9 cellular contexts compared by ENCODE assay signal in genomic region chr3:14959358-14959943, GRCh38. TPM values are rescaled to one million over a fixed set of nuclear protein-coding genes. Genes with fewer than 3 reads are reported as not detected.
DNase-seq lines count a peak whose midpoint lies in the region; TF ChIP-seq lines count a peak whose summit lies in the region.
"Had no signal": no experiment of that assay in that cellular context is flagged by ENCODE, and none has a peak within 500 bp of the region (broad histone marks: within the 10 kb centered on the region; RNA-seq: fewer than 3 reads in every experiment).

No MANE protein-coding gene starts in this region.

- no peak overlapping the region for H2AFZ ChIP-seq in Loucy (ENCODE audit: low read length)

- peaks cover 38% of the 10 kb centered on the region for H3K4me1 ChIP-seq in CD4-positive, alpha-beta memory T cell (ENCODE audit: insufficient read depth, low read length)
- H3K4me1 ChIP-seq in Loucy (ENCODE audit: insufficient read depth, low read length, poor library complexity, severe bottlenecking) (peaks cover 22% of the 10 kb centered on the region), stomach (peaks cover 12 to 51% (median 25%) of the 10 kb centered on the region in 4 donors)

- peaks cover 96% of the 10 kb centered on the region for H3K79me2 ChIP-seq in Loucy (ENCODE audit: insufficient read depth, low read length)

- CTCF ChIA-PET in CD4-positive, alpha-beta memory T cell (lab: Charles Lee; ENCODE audit: partially characterized antibody) = no interaction called here

- H3K9me3 ChIP-seq in CD4-positive, alpha-beta memory T cell (ENCODE audit: control insufficient read depth in 1 of 2, low read length in 2 of 2) = no peaks in the 10 kb centered on the region
- H3K9me3 ChIP-seq in Loucy (ENCODE audit: insufficient read depth, low read depth, low read length) (no peaks in the 10 kb centered on the region), stomach (no peaks in the 10 kb centered on the region)

- intact Hi-C loops in CD4-positive, alpha-beta memory T cell (cut with micrococcal nuclease) = no loop called here
- intact Hi-C loops in stomach (cut with DNase I; ENCODE audit: low total_unique reads) = no loop called here

- 49 to 69% (median 56%) methylated on average over 2 of the region's 2 CpGs for WGBS in stomach, 5 donors

- H3K4me1 Mint-ChIP-seq in CD4-positive, alpha-beta memory T cell = peaks cover 39 to 66% (median 45%) of the 10 kb centered on the region in 4 donors
- H3K4me1 Mint-ChIP-seq in immature natural killer cell = peaks cover 34 to 76% of the 10 kb centered on the region in 2 donors

- no peaks in the 10 kb centered on the region for H3K27me3 ChIP-seq in CD4-positive, alpha-beta memory T cell (ENCODE audit: insufficient read depth, low read length)
- H3K27me3 ChIP-seq in Loucy (ENCODE audit: insufficient read depth, low read length, poor library complexity, severe bottlenecking) (no peaks in the 10 kb centered on the region), stomach (no peaks in the 10 kb centered on the region)

- POLR2A ChIA-PET in CD4-positive, alpha-beta memory T cell (lab: Charles Lee; ENCODE audit: partially characterized antibody) = interaction anchor here (1.7 kb wide), 1 partner anchor 11 kb away, joined by 4 read pairs; no protein-coding TSS in a partner anchor

- H3K27me3 Mint-ChIP-seq in CD4-positive, alpha-beta memory T cell = no peaks in the 10 kb centered on the region
- peaks cover 0 to under 1% (median 0%) of the 10 kb centered on the region in 3 donors for H3K27me3 Mint-ChIP-seq in immature natural killer cell (ENCODE audit: low read depth in 3 of 3)

- no peak overlapping the region for H3K4me2 ChIP-seq in Loucy (ENCODE audit: low read depth, low read length, poor library complexity, severe bottlenecking)

- H3K36me3 Mint-ChIP-seq in CD4-positive, alpha-beta memory T cell = peaks cover 19 to 34% of the 10 kb centered on the region in 2 donors
- peaks cover 0 to 7% (median 0%) of the 10 kb centered on the region in 3 donors for H3K36me3 Mint-ChIP-seq in immature natural killer cell

- peaks cover 78% of the 10 kb centered on the region for H4K20me1 ChIP-seq in Loucy (ENCODE audit: insufficient read depth, low read length, poor library complexity, severe bottlenecking)

- peaks cover 9% of the 10 kb centered on the region for H3K36me3 ChIP-seq in CD4-positive, alpha-beta memory T cell (ENCODE audit: insufficient read depth, low read length)
- H3K36me3 ChIP-seq in Loucy (ENCODE audit: insufficient read depth, low read length) = peaks cover 40% of the 10 kb centered on the region
- H3K36me3 ChIP-seq in stomach = peaks cover 0 to 18% (median 12%) of the 10 kb centered on the region in 4 donors

- TF ChIP-seq POLR2A in stomach (IDR thresholded peaks at IDR 0.05) = no peak

- peak in 2 of 5 donors; percentile 2 to 11 for DNase-seq in CD4-positive, alpha-beta memory T cell
- DNase-seq in GM19238 (ENCODE audit: insufficient read length, low spot score) = peak; percentile 13
- peak; percentile 38 to 53 (median 38) for DNase-seq in immature natural killer cell
- DNase-seq in NCI-H187 (lab: John Stamatoyannopoulos, UW) = no peak
- no peak for DNase-seq in HUDEP-2 (lab: John Stamatoyannopoulos, UW; ENCODE audit: unreplicated experiment in 76 of 76)
- DNase-seq in stomach = no peak
- no peak for DNase-seq in NOMO-1 treated with DMSO at 0.1 percent for 48 hours (lab: John Stamatoyannopoulos, UW; ENCODE audit: unreplicated experiment)
- DNase-seq: amygdala had no signal

- TF ChIP-seq EP300 in stomach (IDR thresholded peaks at IDR 0.05) = no peak

- no peaks in the 10 kb centered on the region for H3K9me3 Mint-ChIP-seq in CD4-positive, alpha-beta memory T cell
- H3K9me3 Mint-ChIP-seq in immature natural killer cell = no peaks in the 10 kb centered on the region

- TF ChIP-seq CTCF in Loucy (conservative IDR thresholded peaks at IDR 0.05; ENCODE audit: low read length) (no peak), stomach (IDR thresholded peaks at IDR 0.05) (no peak)

- H3K9ac ChIP-seq in Loucy (ENCODE audit: low read depth, low read length, poor library complexity, severe bottlenecking) = peak overlapping the region; percentile 35

- H3K9me2 ChIP-seq in Loucy (replicated peaks; ENCODE audit: low read depth, low read length) = no peaks in the 10 kb centered on the region

- H3K27ac ChIP-seq in CD4-positive, alpha-beta memory T cell (ENCODE audit: low read depth, low read length) = peak overlapping the region; percentile 23
- peak overlapping the region in 1 of 5 donors; percentile 51 for H3K27ac ChIP-seq in stomach

- peak overlapping the region in 1 of 2 donors; percentile 12 for H3K4me3 ChIP-seq in CD4-positive, alpha-beta memory T cell (ENCODE audit: low read length in 2 of 2)
- H3K4me3 ChIP-seq in Loucy (ENCODE audit: low read length, poor library complexity, severe bottlenecking) (no peak overlapping the region), stomach (no peak overlapping the region)

- 0 out of 2 replicates have a peak, but pooled peaks cover 3% of the 10 kb centered on the region for H3F3A ChIP-seq in Loucy (ENCODE audit: low read depth)

- peak overlapping the region; percentile 79 to 94 (median 84) for H3K4me3 Mint-ChIP-seq in CD4-positive, alpha-beta memory T cell
- peak overlapping the region; percentile 83 to 95 (median 87) for H3K4me3 Mint-ChIP-seq in immature natural killer cell

- H3K27ac Mint-ChIP-seq in CD4-positive, alpha-beta memory T cell = peak overlapping the region; percentile 78 to 94 (median 86)
- peak overlapping the region; percentile 92 to 98 (median 95) for H3K27ac Mint-ChIP-seq in immature natural killer cell

RNA-seq across cellular contexts. Expression of gene NR2C2, which starts 12.1 kb away (rescaled TPM):
- total RNA-seq in CD4-positive, alpha-beta memory T cell = 100 to 1,000 TPM in 1 of 2 experiments, 10 to 100 TPM in 1; 94.3 to 103 TPM
- 10 to 100 TPM in 1 of 2 donors, 1 to 10 TPM in 1; 5.5 to 15.5 TPM for polyA plus RNA-seq in CD4-positive, alpha-beta memory T cell
- polyA plus RNA-seq in immature natural killer cell = 10 to 100 TPM in 2 of 3 donors, 1 to 10 TPM in 1; 6.0 to 23.7 (median 10.5) TPM
- total RNA-seq in stomach = 10 to 100 TPM in 4 of 5 donors, 1 to 10 TPM in 1; 8.7 to 73.6 (median 28.6) TPM
- 1 to 10 TPM; 5.0 to 5.5 (median 5.0) TPM for polyA plus RNA-seq in stomach

Comparison
In these comparisons a context has a peak if more than half of its experiments do, and no peak if none do; other contexts are left out.
1. DNase-seq: peak in GM19238 (single experiment) and immature natural killer cell (3 of 3); none in NCI-H187 (0 of 2), HUDEP-2 (0 of 76), stomach (single experiment) and NOMO-1 treated with DMSO at 0.1 percent for 48 hours (single experiment).